In the genomic region with DNA sequence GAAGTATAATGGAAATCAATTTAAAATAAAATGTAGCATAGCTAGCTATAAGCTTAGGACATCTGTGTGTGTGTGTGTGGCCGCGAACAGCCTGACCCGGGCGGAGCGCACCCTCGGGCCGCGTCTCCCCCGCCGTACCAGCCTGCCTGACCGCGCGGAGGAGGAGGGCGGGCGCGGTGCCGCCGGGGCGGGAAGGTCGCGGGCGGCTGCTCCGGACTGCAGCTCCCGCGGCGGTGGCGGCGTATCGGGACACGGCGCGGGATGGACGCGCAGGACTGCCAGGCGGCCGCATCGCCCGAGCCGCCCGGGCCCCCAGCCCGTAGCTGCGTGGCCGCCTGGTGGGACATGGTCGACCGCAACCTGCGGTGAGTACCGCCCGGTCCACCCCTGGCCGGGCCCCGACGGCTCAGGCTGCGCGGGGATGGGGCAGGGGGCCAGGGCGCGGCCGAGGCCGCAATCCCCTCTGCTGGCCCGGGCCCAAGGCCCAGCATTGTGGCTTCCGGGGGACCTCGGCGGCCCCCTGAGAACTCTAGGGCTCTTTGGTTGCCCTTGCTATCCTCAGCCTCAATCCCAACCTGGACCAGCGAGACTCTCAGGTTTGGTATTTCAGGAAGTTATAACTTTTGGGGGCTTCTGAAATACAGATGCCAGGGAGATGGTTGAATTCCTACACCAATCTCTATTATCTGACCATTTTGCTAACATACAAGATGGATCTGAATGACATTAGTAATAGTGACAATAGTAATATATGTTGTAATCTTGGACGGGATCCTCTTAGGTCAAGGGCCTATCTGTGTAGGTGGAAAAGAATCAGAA, we compare ENCODE assay signal across 12 cellular contexts. TPM values are rescaled to one million over a fixed set of nuclear protein-coding genes. Genes with fewer than 3 reads are reported as not detected.
DNase-seq lines count a peak whose midpoint lies in the region; ATAC-seq and TF ChIP-seq lines count a peak whose summit lies in the region.
"Had no signal": no experiment of that assay in that cellular context is flagged by ENCODE, and none has a peak within 500 bp of the region (broad histone marks: within the 10 kb centered on the region; RNA-seq: fewer than 3 reads in every experiment).

A gene with protein sequence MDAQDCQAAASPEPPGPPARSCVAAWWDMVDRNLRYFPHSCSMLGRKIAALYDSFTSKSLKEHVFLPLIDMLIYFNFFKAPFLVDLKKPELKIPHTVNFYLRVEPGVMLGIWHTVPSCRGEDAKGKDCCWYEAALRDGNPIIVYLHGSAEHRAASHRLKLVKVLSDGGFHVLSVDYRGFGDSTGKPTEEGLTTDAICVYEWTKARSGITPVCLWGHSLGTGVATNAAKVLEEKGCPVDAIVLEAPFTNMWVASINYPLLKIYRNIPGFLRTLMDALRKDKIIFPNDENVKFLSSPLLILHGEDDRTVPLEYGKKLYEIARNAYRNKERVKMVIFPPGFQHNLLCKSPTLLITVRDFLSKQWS (plus strand): TSS at position 140 of the 819 bp plus-strand sequence. CDS start 122 bp downstream, at position 262.

- no TSS peak for BruUV-seq in Calu3 (replicated peaks; lab: Mats Ljungman, UMichigan)

- intact Hi-C loops in Calu3 (cut with micrococcal nuclease; ENCODE audit: unreplicated experiment) (no loop called here), ascending aorta (cut with DNase I) (no loop called here)

- CTCF ChIA-PET in Calu3 (lab: Charles Lee): no interaction called here

- no peak within 1 kb of the TSS for H3K27ac Mint-ChIP-seq in Calu3 (ENCODE audit: unreplicated experiment)

- no peak within 1 kb of the TSS for H3K9ac ChIP-seq in iPS-18a (ENCODE audit: low read length)

- H3K4me1 Mint-ChIP-seq in Calu3 (ENCODE audit: low read depth, unreplicated experiment): no peaks in the 10 kb centered on the region

- H3K9me3 Mint-ChIP-seq in Calu3 (ENCODE audit: low read depth, unreplicated experiment): no peaks in the 10 kb centered on the region

- H3K27me3 Mint-ChIP-seq in Calu3 (ENCODE audit: unreplicated experiment): peaks cover 63% of the 10 kb centered on the region

- TF ChIP-seq CTCF in Calu3 (IDR thresholded peaks at IDR 0.05; ENCODE audit: unreplicated experiment) (no peak), ascending aorta (IDR thresholded peaks at IDR 0.05) (no peak)

- H3K9me3 ChIP-seq in ascending aorta: no peaks in the 10 kb centered on the region
- H3K9me3 ChIP-seq in iPS-18a (ENCODE audit: control insufficient read depth, low read depth, low read length): no peaks in the 10 kb centered on the region

- H3K4me1 ChIP-seq in ascending aorta: no peaks in the 10 kb centered on the region
- H3K4me1 ChIP-seq in iPS-18a (ENCODE audit: control insufficient read depth, low read depth, low read length): peaks cover 10% of the 10 kb centered on the region

- H3K4me3 ChIP-seq in ascending aorta (peak within 1 kb of the TSS; percentile 31 to 53), iPS-18a (ENCODE audit: low read length) (peak within 1 kb of the TSS; percentile 40)

- no peak within 1 kb of the TSS for H3K27ac ChIP-seq in ascending aorta
- no peak within 1 kb of the TSS for H3K27ac ChIP-seq in iPS-18a (ENCODE audit: low read length)

- no peaks in the 10 kb centered on the region for H3K36me3 Mint-ChIP-seq in Calu3 (ENCODE audit: insufficient read depth, unreplicated experiment)

- peak within 1 kb of the TSS; percentile 22 for H3K4me3 Mint-ChIP-seq in Calu3 (ENCODE audit: low read depth, unreplicated experiment)

- no peak for ATAC-seq in HG02870 (IDR thresholded peaks at IDR 0.05; ENCODE audit: unreplicated experiment)

- H3K27me3 ChIP-seq in ascending aorta: no peaks in the 10 kb centered on the region
- peaks cover 44% of the 10 kb centered on the region for H3K27me3 ChIP-seq in iPS-18a (ENCODE audit: control insufficient read depth, insufficient read depth, low read length)

- peak; percentile 8 for DNase-seq in Calu3
- no peak for DNase-seq in ascending aorta (ENCODE audit: low spot score in 2 of 2)
- DNase-seq in retina: peak; percentile 48
- DNase-seq in NK-92 (lab: John Stamatoyannopoulos, UW; ENCODE audit: unreplicated experiment): no peak
- DNase-seq in GM19240 (ENCODE audit: insufficient read length, low spot score): no peak
- DNase-seq in activated CD4-positive, alpha-beta T cell treated with anti-CD3 and anti-CD28 coated beads for 4 hours: no peak
- DNase-seq: GDM1, NCI-H1092 had no signal

- H3K36me3 ChIP-seq in ascending aorta (no peaks in the 10 kb centered on the region), iPS-18a (ENCODE audit: control insufficient read depth, low read depth, low read length) (no peaks in the 10 kb centered on the region)

RNA-seq across cellular contexts. Expression of the gene that starts here (rescaled TPM):
- total RNA-seq in Calu3 (2022): not detected in 2 replicates
- total RNA-seq in ascending aorta: not detected
- total RNA-seq: activated CD8-positive, alpha-beta memory T cell treated with anti-CD3 and anti-CD28 coated beads for 36 hours; lung microvascular endothelial cell had no signal

Comparison
In these comparisons a context has a peak if more than half of its experiments do, and no peak if none do; other contexts are left out.
1. Peak in DNase-seq in Calu3; RNA of the gene not detected or under 1 TPM.